In genomic region chrX:57655065-57655464, GRCh38 we compare ENCODE assay signal across 10 cellular contexts. TPM values are rescaled to one million over a fixed set of nuclear protein-coding genes. Genes with fewer than 3 reads are reported as not detected.
"Had no signal": no experiment of that assay in that cellular context is flagged by ENCODE, and none has a peak within 500 bp of the region (broad histone marks: within the 10 kb centered on the region; RNA-seq: fewer than 3 reads in every experiment).

No MANE protein-coding gene starts in this region.

- H3K9ac ChIP-seq: KMS-11 had no signal

- FAIRE-seq: HTR-8/SVneo, K562 had no signal

- H3K27ac ChIP-seq: HL-60, KMS-11 had no signal

- H3K4me3 ChIP-seq: K562 had no signal

- ATAC-seq: K562 had no signal

- H3K4me2 ChIP-seq: KMS-11 had no signal

- DNase-seq: IMR-90, KBM-7, KG1 had no signal

RNA-seq across cellular contexts. Expression of gene NLRP2B, which starts 25.0 kb away (rescaled TPM):
- total RNA-seq: HT-29, HT1080, IMR-90, K562 had no signal
- polyA plus RNA-seq: IgD-negative memory B cell, IMR-90, K562 had no signal
